In the genomic region with DNA sequence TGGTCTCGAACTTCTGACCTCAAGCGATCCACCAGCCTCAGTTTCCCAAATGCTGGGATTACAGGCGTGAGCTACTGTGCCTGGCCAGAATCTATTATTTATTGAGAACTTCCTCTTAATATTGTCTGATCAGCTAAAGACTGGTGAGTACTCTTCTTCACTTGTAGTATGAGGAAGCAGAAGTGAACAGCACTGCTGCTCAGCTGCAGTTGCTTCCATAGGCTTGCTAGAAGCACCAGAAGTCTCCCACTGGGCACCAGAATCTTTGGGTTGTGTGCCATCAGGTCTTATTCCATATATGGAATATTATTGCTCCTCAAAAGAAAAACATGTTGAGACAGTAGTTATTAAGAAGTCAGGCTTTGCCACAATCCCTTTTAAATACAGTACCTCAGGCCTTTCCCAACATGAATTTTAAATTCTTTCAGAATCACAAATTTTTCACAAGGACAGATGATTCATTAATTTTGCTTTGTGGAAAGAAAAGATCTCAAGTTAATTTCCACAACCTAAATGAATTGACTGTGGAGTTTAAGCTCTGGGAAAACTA, we compare ENCODE assay signal across 10 cellular contexts. TPM values are rescaled to one million over a fixed set of nuclear protein-coding genes. Genes with fewer than 3 reads are reported as not detected.
DNase-seq lines count a peak whose midpoint lies in the region; ATAC-seq and TF ChIP-seq lines count a peak whose summit lies in the region.
"Had no signal": no experiment of that assay in that cellular context is flagged by ENCODE, and none has a peak within 500 bp of the region (broad histone marks: within the 10 kb centered on the region; RNA-seq: fewer than 3 reads in every experiment).

No MANE protein-coding gene starts in this region.

- H3K27ac ChIP-seq in RWPE2 (ENCODE audit: poor library complexity, severe bottlenecking), result peak overlapping the region; percentile 43

- H3K9me3 Mint-ChIP-seq in activated T-cell treated with anti-CD3 and anti-CD28 coated beads, Interleukin-2, amount 50 U/mL, for 24 hours, result no peaks in the 10 kb centered on the region
- H3K9me3 Mint-ChIP-seq in chondrocyte (ENCODE audit: low read depth), result no peaks in the 10 kb centered on the region
- H3K9me3 Mint-ChIP-seq in stimulated activated memory B cell treated with anti-CD40 and anti-IgM and Interleukin-4, amounts not matched to agents 10 μg/mL and 1 μg/mL and 100 μg/mL, for 72 hours, result no peaks in the 10 kb centered on the region
- H3K9me3 Mint-ChIP-seq: immature natural killer cell had no signal

- no peaks in the 10 kb centered on the region for H3K9me3 ChIP-seq in RWPE2 (ENCODE audit: severe bottlenecking)

- peak overlapping the region; percentile 86 for H3K27ac Mint-ChIP-seq in activated T-cell treated with anti-CD3 and anti-CD28 coated beads, Interleukin-2, amount 50 U/mL, for 24 hours
- peak overlapping the region; percentile 84 for H3K27ac Mint-ChIP-seq in chondrocyte (ENCODE audit: unreplicated experiment)
- peak overlapping the region; percentile 22 for H3K27ac Mint-ChIP-seq in stimulated activated memory B cell treated with anti-CD40 and anti-IgM and Interleukin-4, amounts not matched to agents 10 μg/mL and 1 μg/mL and 100 μg/mL, for 72 hours

- H3K4me1 ChIP-seq in RWPE2 (ENCODE audit: insufficient read depth, poor library complexity, severe bottlenecking), result peaks cover 36% of the 10 kb centered on the region

- no peaks in the 10 kb centered on the region for H3K36me3 ChIP-seq in RWPE2 (ENCODE audit: low read depth)

- no peaks in the 10 kb centered on the region for H3K27me3 ChIP-seq in RWPE2 (ENCODE audit: insufficient read depth, poor library complexity, severe bottlenecking)

- no peaks in the 10 kb centered on the region for H3K36me3 Mint-ChIP-seq in activated T-cell treated with anti-CD3 and anti-CD28 coated beads, Interleukin-2, amount 50 U/mL, for 24 hours (ENCODE audit: low read depth)
- H3K36me3 Mint-ChIP-seq in chondrocyte (ENCODE audit: low read depth), result no peaks in the 10 kb centered on the region
- H3K36me3 Mint-ChIP-seq in stimulated activated memory B cell treated with anti-CD40 and anti-IgM and Interleukin-4, amounts not matched to agents 10 μg/mL and 1 μg/mL and 100 μg/mL, for 72 hours, result no peaks in the 10 kb centered on the region

- TF ChIP-seq CTCF in RWPE2 (IDR thresholded peaks at IDR 0.05; ENCODE audit: poor library complexity, severe bottlenecking), result no peak
- TF ChIP-seq CTCF in chondrocyte (IDR thresholded peaks at IDR 0.05), result no peak

- ATAC-seq in RWPE2 (ENCODE audit: low read depth), result no peak
- ATAC-seq in stimulated activated memory B cell treated with anti-CD40 and anti-IgM and Interleukin-4, amounts not matched to agents 10 μg/mL and 1 μg/mL and 100 μg/mL, for 72 hours, result peak; percentile 51

- no peak for DNase-seq in activated T-cell treated with anti-CD3 and anti-CD28 coated beads, Interleukin-2, amount 50 U/mL, for 24 hours
- DNase-seq in activated T-cell treated with anti-CD3 and anti-CD28 coated beads for 4 hours, result no peak
- no peak for DNase-seq in RWPE2 (ENCODE audit: low spot score)
- no peak for DNase-seq in chondrocyte (ENCODE audit: low spot score)
- DNase-seq in GM19238 (ENCODE audit: insufficient read length, low spot score), result no peak
- DNase-seq in effector CD8-positive, alpha-beta T cell (lab: John Stamatoyannopoulos, UW), result no peak
- DNase-seq in NCI-H1092 treated with DMSO at 0.1 percent for 48 hours (lab: John Stamatoyannopoulos, UW), result no peak
- DNase-seq: immature natural killer cell had no signal

- no peaks in the 10 kb centered on the region for H3K27me3 Mint-ChIP-seq in activated T-cell treated with anti-CD3 and anti-CD28 coated beads, Interleukin-2, amount 50 U/mL, for 24 hours
- no peaks in the 10 kb centered on the region for H3K27me3 Mint-ChIP-seq in chondrocyte (ENCODE audit: low read depth)
- H3K27me3 Mint-ChIP-seq in stimulated activated memory B cell treated with anti-CD40 and anti-IgM and Interleukin-4, amounts not matched to agents 10 μg/mL and 1 μg/mL and 100 μg/mL, for 72 hours, result no peaks in the 10 kb centered on the region

- peaks cover 38% of the 10 kb centered on the region for H3K4me1 Mint-ChIP-seq in activated T-cell treated with anti-CD3 and anti-CD28 coated beads, Interleukin-2, amount 50 U/mL, for 24 hours (ENCODE audit: low read depth)
- peaks cover 39% of the 10 kb centered on the region for H3K4me1 Mint-ChIP-seq in chondrocyte (ENCODE audit: low read depth)
- peaks cover 20% of the 10 kb centered on the region for H3K4me1 Mint-ChIP-seq in stimulated activated memory B cell treated with anti-CD40 and anti-IgM and Interleukin-4, amounts not matched to agents 10 μg/mL and 1 μg/mL and 100 μg/mL, for 72 hours

- peak overlapping the region; percentile 0 for H3K4me3 Mint-ChIP-seq in activated T-cell treated with anti-CD3 and anti-CD28 coated beads, Interleukin-2, amount 50 U/mL, for 24 hours
- H3K4me3 Mint-ChIP-seq in chondrocyte (ENCODE audit: unreplicated experiment), result no peak overlapping the region
- no peak overlapping the region for H3K4me3 Mint-ChIP-seq in stimulated activated memory B cell treated with anti-CD40 and anti-IgM and Interleukin-4, amounts not matched to agents 10 μg/mL and 1 μg/mL and 100 μg/mL, for 72 hours
- H3K4me3 Mint-ChIP-seq: immature natural killer cell had no signal

- H3K4me3 ChIP-seq in RWPE2 (ENCODE audit: severe bottlenecking), result no peak overlapping the region
- H3K4me3 ChIP-seq: smooth muscle cell had no signal

RNA-seq across cellular contexts. Expression of a gene that starts 17.2 kb away (rescaled TPM):
- total RNA-seq in chondrocyte, result 38.4 to 49.5 TPM (median 49.1 TPM) in 3 replicates

Comparison
In these comparisons a context has a peak if more than half of its experiments do, and no peak if none do; other contexts are left out.
1. H3K27ac Mint-ChIP-seq: peak in every context shown above with its lines; median percentile 86 in activated T-cell treated with anti-CD3 and anti-CD28 coated beads, Interleukin-2, amount 50 U/mL, for 24 hours; 84 in chondrocyte; 22 in stimulated activated memory B cell treated with anti-CD40 and anti-IgM and Interleukin-4, amounts not matched to agents 10 μg/mL and 1 μg/mL and 100 μg/mL, for 72 hours.